ENCODE assay signal across 25 cellular contexts in the genomic region with DNA sequence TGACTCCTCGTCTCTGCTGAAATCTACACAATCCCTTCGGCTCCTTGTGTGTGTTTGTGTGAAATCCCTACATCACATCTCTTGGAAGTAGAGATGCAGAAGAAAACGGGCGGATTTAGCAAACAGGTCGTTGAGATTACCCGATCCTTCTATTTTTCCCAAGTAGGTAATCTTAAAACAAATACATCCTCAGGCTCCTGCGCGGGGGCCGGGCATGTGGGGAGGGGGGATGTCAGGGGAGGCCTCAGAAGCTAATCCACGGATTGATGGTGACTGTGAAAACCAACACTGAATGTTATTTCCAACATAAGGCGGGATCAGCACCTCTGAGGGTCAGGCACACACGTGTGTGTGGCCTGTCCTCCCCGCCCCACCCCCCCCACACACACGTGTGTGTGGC.
A peak's percentile ranks its signal among the peaks of the same experiment; 100 is the strongest.
DNase-seq lines count a peak whose midpoint lies in the region; ATAC-seq and TF ChIP-seq lines count a peak whose summit lies in the region.
"Had no signal": no experiment of that assay in that cellular context is flagged by ENCODE, and none has a peak within 500 bp of the region (broad histone marks: within the 10 kb centered on the region; RNA-seq: fewer than 3 reads in every experiment).

No MANE protein-coding gene starts in this region.

- no peak overlapping the region for H3K27ac Mint-ChIP-seq in activated CD8-positive, alpha-beta memory T cell treated with anti-CD3 and anti-CD28 coated beads, Interleukin-2, amount 10 ng/mL, durations not matched to agents 7 days and 5 days
- H3K27ac Mint-ChIP-seq: CD14-positive monocyte, GM23338, H9 had no signal

- no peaks in the 10 kb centered on the region for H3K9me3 Mint-ChIP-seq in activated CD8-positive, alpha-beta memory T cell treated with anti-CD3 and anti-CD28 coated beads, Interleukin-2, amount 10 ng/mL, durations not matched to agents 7 days and 5 days (ENCODE audit: low read depth)
- H3K9me3 Mint-ChIP-seq: CD14-positive monocyte; CD8-positive, alpha-beta memory T cell; GM23338; H9 had no signal

- no peaks in the 10 kb centered on the region for H3K9me3 ChIP-seq in stomach smooth muscle (ENCODE audit: control insufficient read depth in 2 of 2, low read length in 2 of 2)
- H3K9me3 ChIP-seq: BE2C, SJSA1 had no signal

- no peak for ATAC-seq in activated CD8-positive, alpha-beta memory T cell treated with anti-CD3 and anti-CD28 coated beads, Interleukin-2, amount 10 ng/mL, durations not matched to agents 7 days and 5 days
- no peak for ATAC-seq in left lobe of liver
- no peak for ATAC-seq in GM18505 (IDR thresholded peaks at IDR 0.05; ENCODE audit: unreplicated experiment)
- ATAC-seq: HepG2, K562 had no signal

- peak; percentile 14 for DNase-seq in activated CD8-positive, alpha-beta memory T cell treated with anti-CD3 and anti-CD28 coated beads, Interleukin-2, amount 10 ng/mL, durations not matched to agents 7 days and 5 days
- peak; percentile 38 for DNase-seq in ecto neural progenitor cell (ENCODE audit: low spot score)
- peak; percentile 7 for DNase-seq in left lobe of liver (ENCODE audit: low spot score)
- DNase-seq in AG08395 (ENCODE audit: low spot score): no peak
- no peak for DNase-seq in stimulated activated CD4-positive, alpha-beta T cell treated with anti-CD3 and anti-CD28 coated beads, Interleukin-1b, Interleukin-23, amount 100 ng/mL, for 48 hours
- DNase-seq in LoVo (ENCODE audit: low spot score): no peak
- DNase-seq: BE2C; CD8-positive, alpha-beta memory T cell; DMS 273 treated with DMSO at 0.1 percent for 48 hours; DMS79 treated with DMSO at 0.1 percent for 48 hours; GF-D8; H9; MM.1S; NCI-H2029; NCI-H446 treated with DMSO at 0.1 percent for 48 hours; NCI-H526; PC-9; Right ventricle myocardium superior had no signal

- peak overlapping the region; percentile 84 for H3K27ac ChIP-seq in stomach smooth muscle (ENCODE audit: low read length)
- H3K27ac ChIP-seq: PC-9, SJSA1 had no signal

- H3K36me3 ChIP-seq in stomach smooth muscle (ENCODE audit: control insufficient read depth in 2 of 2, insufficient read depth in 2 of 2, low read length in 2 of 2): no peaks in the 10 kb centered on the region
- H3K36me3 ChIP-seq: BE2C, SJSA1 had no signal

- peaks cover 9% of the 10 kb centered on the region for H3K27me3 Mint-ChIP-seq in activated CD8-positive, alpha-beta memory T cell treated with anti-CD3 and anti-CD28 coated beads, Interleukin-2, amount 10 ng/mL, durations not matched to agents 7 days and 5 days

- no peaks in the 10 kb centered on the region for H3K4me1 Mint-ChIP-seq in activated CD8-positive, alpha-beta memory T cell treated with anti-CD3 and anti-CD28 coated beads, Interleukin-2, amount 10 ng/mL, durations not matched to agents 7 days and 5 days
- H3K4me1 Mint-ChIP-seq: CD14-positive monocyte; CD8-positive, alpha-beta memory T cell had no signal

- H3K27me3 ChIP-seq in stomach smooth muscle (ENCODE audit: control insufficient read depth in 1 of 2, insufficient read depth in 2 of 2, low read length in 2 of 2): no peaks in the 10 kb centered on the region
- H3K27me3 ChIP-seq: BE2C, SJSA1 had no signal

- H3K4me1 ChIP-seq in stomach smooth muscle (ENCODE audit: control insufficient read depth, insufficient read depth, low read length): peaks cover 76% of the 10 kb centered on the region
- H3K4me1 ChIP-seq: SJSA1 had no signal

- no peaks in the 10 kb centered on the region for H3K36me3 Mint-ChIP-seq in activated CD8-positive, alpha-beta memory T cell treated with anti-CD3 and anti-CD28 coated beads, Interleukin-2, amount 10 ng/mL, durations not matched to agents 7 days and 5 days
- H3K36me3 Mint-ChIP-seq: CD14-positive monocyte had no signal

- H3K4me3 ChIP-seq in stomach smooth muscle (ENCODE audit: low read length in 2 of 2): no peak overlapping the region
- H3K4me3 ChIP-seq: GM23338, K562, PC-9, SJSA1 had no signal

- no peak for TF ChIP-seq POLR2A in GM18505 (IDR thresholded peaks at IDR 0.05; ENCODE audit: borderline replicate concordance, extremely low read depth, insufficient read depth, insufficient read length)

- no peak overlapping the region for H3K4me3 Mint-ChIP-seq in activated CD8-positive, alpha-beta memory T cell treated with anti-CD3 and anti-CD28 coated beads, Interleukin-2, amount 10 ng/mL, durations not matched to agents 7 days and 5 days
- H3K4me3 Mint-ChIP-seq: CD14-positive monocyte; CD8-positive, alpha-beta memory T cell; GM23338; H9 had no signal

- CTCF ChIA-PET in activated CD8-positive, alpha-beta memory T cell treated with anti-CD3 and anti-CD28 coated beads, Interleukin-2, amount 10 ng/mL, durations not matched to agents 7 days and 5 days (lab: Charles Lee): no interaction called here

- H3K9ac ChIP-seq in stomach smooth muscle (ENCODE audit: low read length in 2 of 2): no peak overlapping the region

Comparison
In these comparisons a context has a peak if more than half of its experiments do, and no peak if none do; other contexts are left out.
1. DNase-seq: peak in activated CD8-positive, alpha-beta memory T cell treated with anti-CD3 and anti-CD28 coated beads, Interleukin-2, amount 10 ng/mL, durations not matched to agents 7 days and 5 days (single experiment), ecto neural progenitor cell (single experiment) and left lobe of liver (single experiment); none in AG08395 (single experiment), stimulated activated CD4-positive, alpha-beta T cell treated with anti-CD3 and anti-CD28 coated beads, Interleukin-1b, Interleukin-23, amount 100 ng/mL, for 48 hours (single experiment) and LoVo (single experiment).